In genomic region chrX:139932077-139932900, GRCh38 we compare ENCODE assay signal across 9 cellular contexts. TPM values are rescaled to one million over a fixed set of nuclear protein-coding genes. Genes with fewer than 3 reads are reported as not detected.
DNase-seq lines count a peak whose midpoint lies in the region; ATAC-seq and TF ChIP-seq lines count a peak whose summit lies in the region.
"Had no signal": no experiment of that assay in that cellular context is flagged by ENCODE, and none has a peak within 500 bp of the region (broad histone marks: within the 10 kb centered on the region; RNA-seq: fewer than 3 reads in every experiment).

No MANE protein-coding gene starts in this region.

- intact Hi-C loops in MCF 10A (cut with micrococcal nuclease) (no loop called here), spleen (cut with DNase I; ENCODE audit: low total_unique reads) (no loop called here)

- CTCF ChIA-PET in CD8-positive, alpha-beta memory T cell (lab: Charles Lee), result no interaction called here
- CTCF ChIA-PET in MCF 10A (lab: Yijun Ruan, JAX), result no interaction called here

- H3K27me3 ChIP-seq in CD8-positive, alpha-beta memory T cell (ENCODE audit: insufficient read depth, low read length, poor library complexity, severe bottlenecking), result no peaks in the 10 kb centered on the region
- peaks cover 0 to 7% (median 0%) of the 10 kb centered on the region in 7 donors for H3K27me3 ChIP-seq in spleen (replicated peaks in 1 of 7)

- H3K4me1 ChIP-seq in CD8-positive, alpha-beta memory T cell (ENCODE audit: insufficient read depth, low read length), result peaks cover 9% of the 10 kb centered on the region
- peaks cover 0 to 37% (median 10%) of the 10 kb centered on the region in 6 donors for H3K4me1 ChIP-seq in spleen

- H3K4me3 Mint-ChIP-seq in CD8-positive, alpha-beta memory T cell, result peak overlapping the region; percentile 89 to 99 (median 91)
- peak overlapping the region; percentile 76 for H3K4me3 Mint-ChIP-seq in MCF 10A (ENCODE audit: unreplicated experiment)

- peaks cover 0 to 3% (median 0%) of the 10 kb centered on the region in 3 donors for H3K36me3 Mint-ChIP-seq in CD8-positive, alpha-beta memory T cell
- no peaks in the 10 kb centered on the region for H3K36me3 Mint-ChIP-seq in MCF 10A (ENCODE audit: insufficient read depth, unreplicated experiment)

- 0 to 37% (median 3%) methylated on average over 10 to 105 of the region's 109 CpGs for WGBS in spleen, 5 donors

- H3K4me1 Mint-ChIP-seq in CD8-positive, alpha-beta memory T cell, result peaks cover 22 to 29% (median 27%) of the 10 kb centered on the region in 3 donors
- H3K4me1 Mint-ChIP-seq in MCF 10A (ENCODE audit: insufficient read depth, unreplicated experiment), result peaks cover 4% of the 10 kb centered on the region

- H3K27ac Mint-ChIP-seq in CD8-positive, alpha-beta memory T cell, result peak overlapping the region; percentile 91 to 99 (median 95)
- H3K27ac Mint-ChIP-seq in MCF 10A (ENCODE audit: low read depth, unreplicated experiment), result peak overlapping the region; percentile 90

- H3K4me3 ChIP-seq in CD8-positive, alpha-beta memory T cell (ENCODE audit: low read length), result peak overlapping the region; percentile 42
- H3K4me3 ChIP-seq in spleen, result peak overlapping the region; percentile 49 to 86 (median 60)

- POLR2A ChIA-PET in CD8-positive, alpha-beta memory T cell (lab: Charles Lee), result no interaction called here
- POLR2A ChIA-PET in MCF 10A (lab: Yijun Ruan, JAX), result interaction anchor here (1.0 to 1.3 kb wide), 4 partner anchors 9 to 108 kb away, joined by 3 to 4 read pairs (median 4); no protein-coding TSS in a partner anchor

- H3K9me3 Mint-ChIP-seq in CD8-positive, alpha-beta memory T cell, result no peaks in the 10 kb centered on the region
- H3K9me3 Mint-ChIP-seq in MCF 10A (ENCODE audit: unreplicated experiment), result no peaks in the 10 kb centered on the region

- peaks cover 0 to 8% of the 10 kb centered on the region in 2 donors for H3K27me3 Mint-ChIP-seq in CD8-positive, alpha-beta memory T cell
- H3K27me3 Mint-ChIP-seq in MCF 10A (ENCODE audit: insufficient read depth, unreplicated experiment), result no peaks in the 10 kb centered on the region

- no TSS peak for BruUV-seq in MCF 10A (replicated peaks; lab: Mats Ljungman, UMichigan)

- ATAC-seq in GM19438 (IDR thresholded peaks at IDR 0.05; ENCODE audit: low read depth, unreplicated experiment) (peak; percentile 43), HG03469 (IDR thresholded peaks at IDR 0.05; ENCODE audit: unreplicated experiment) (peak; percentile 8)

- DNase-seq in CD8-positive, alpha-beta memory T cell, result peak in 4 of 5 donors; percentile 41 to 63 (median 48)
- DNase-seq in T-helper 9 cell (peak; percentile 43), MCF 10A (ENCODE audit: unreplicated experiment) (peak; percentile 31), iPS-NIHi11 (ENCODE audit: low spot score) (peak; percentile 50), spleen (peak; percentile 92), T1000 (lab: John Stamatoyannopoulos, UW) (no peak)

- TF ChIP-seq CTCF in MCF 10A (IDR thresholded peaks at IDR 0.05; ENCODE audit: unreplicated experiment) (no peak), spleen (IDR thresholded peaks at IDR 0.05 in 8 of 11, conservative IDR thresholded peaks at IDR 0.05 in 3 of 11) (no peak)

- TF ChIP-seq POLR2A in spleen (IDR thresholded peaks at IDR 0.05), result no peak

- H3K36me3 ChIP-seq in CD8-positive, alpha-beta memory T cell (ENCODE audit: insufficient read depth, low read length), result no peaks in the 10 kb centered on the region
- H3K36me3 ChIP-seq in spleen, result no peaks in the 10 kb centered on the region

- H3K27ac ChIP-seq in CD8-positive, alpha-beta memory T cell (ENCODE audit: low read depth, low read length), result peak overlapping the region; percentile 83
- H3K27ac ChIP-seq in spleen, result peak overlapping the region; percentile 78 to 99 (median 97)

- no peaks in the 10 kb centered on the region for H3K9me3 ChIP-seq in CD8-positive, alpha-beta memory T cell (ENCODE audit: low read length)
- no peaks in the 10 kb centered on the region for H3K9me3 ChIP-seq in spleen

RNA-seq across cellular contexts. Expression of gene ATP11C, which starts 0.6 kb away (rescaled TPM):
- 10 to 100 TPM; 15.7 to 17.0 TPM for total RNA-seq in CD8-positive, alpha-beta memory T cell
- 7.3 TPM for polyA plus RNA-seq in CD8-positive, alpha-beta memory T cell
- total RNA-seq in MCF 10A (2022) (19.0 and 19.5 TPM in 2 replicates), spleen (10 to 100 TPM; 21.2 to 52.2 (median 32.5) TPM)
- 1 to 10 TPM; 6.0 to 8.3 (median 8.2) TPM for polyA plus RNA-seq in spleen

RNA-seq across cellular contexts. Expression of gene CXorf66, which starts 33.0 kb away (rescaled TPM):
- total RNA-seq in CD8-positive, alpha-beta memory T cell, result not detected
- polyA plus RNA-seq in CD8-positive, alpha-beta memory T cell, result not detected
- not detected in 2 replicates for total RNA-seq in MCF 10A (2022)
- total RNA-seq in spleen, result not detected
- polyA plus RNA-seq in spleen, result not detected
- total RNA-seq: dermis microvascular lymphatic vessel endothelial cell had no signal
